19 cellular contexts compared by ENCODE assay signal in genomic region chr1:201281573-201281972, GRCh38. TPM values are rescaled to one million over a fixed set of nuclear protein-coding genes. Genes with fewer than 3 reads are reported as not detected.
"Had no signal": no experiment of that assay in that cellular context is flagged by ENCODE, and none has a peak within 500 bp of the region (broad histone marks: within the 10 kb centered on the region; RNA-seq: fewer than 3 reads in every experiment).

No MANE protein-coding gene starts in this region.

- H3K27me3 ChIP-seq: thyroid gland had no signal

- H3K9me3 ChIP-seq: thyroid gland, upper lobe of right lung had no signal

- H3K4me1 ChIP-seq: upper lobe of right lung had no signal

- H3K27ac ChIP-seq: thyroid gland, upper lobe of right lung, WERI-Rb-1 had no signal

- DNase-seq: activated CD4-positive, alpha-beta T cell treated with anti-CD3 and anti-CD28 coated beads, Interleukin-2, amount 50 U/mL, for 1 hour; activated CD4-positive, CD25-positive, alpha-beta regulatory T cell treated with anti-CD3 and anti-CD28 coated beads, Interleukin-2, amount 50 U/mL, for 72 hours; activated CD8-positive, alpha-beta T cell treated with anti-CD3 and anti-CD28 coated beads, Interleukin-2, amount 10 ng/mL, durations not matched to agents 7 days and 5 days; activated gamma-delta T cell treated with Interleukin-2 at 50 U/mL for 16 hours; cerebellar nuclear complex; foreskin fibroblast; kidney; naive thymus-derived CD4-positive, alpha-beta T cell; occipital lobe; retina; stimulated activated CD4-positive, alpha-beta T cell treated with anti-CD3 and anti-CD28 coated beads, Interleukin-4, amount 100 ng/mL, for 24 hours; stimulated activated naive CD4-positive, alpha-beta T cell treated with Interleukin-2 at 50 U/mL for 16 hours; thyroid gland; upper lobe of right lung; WERI-Rb-1 had no signal

- H3K36me3 ChIP-seq: thyroid gland, upper lobe of right lung, WERI-Rb-1 had no signal

- ATAC-seq: activated CD8-positive, alpha-beta T cell treated with anti-CD3 and anti-CD28 coated beads, Interleukin-2, amount 10 ng/mL, durations not matched to agents 7 days and 5 days; left lobe of liver; naive thymus-derived CD4-positive, alpha-beta T cell; upper lobe of right lung had no signal

- H3K4me3 ChIP-seq: thyroid gland, upper lobe of right lung had no signal

RNA-seq across cellular contexts. Expression of gene PKP1, which starts 1.7 kb away (rescaled TPM):
- total RNA-seq: activated CD8-positive, alpha-beta T cell treated with anti-CD3 and anti-CD28 coated beads, Interleukin-2, amount 10 ng/mL, durations not matched to agents 7 days and 5 days; lung microvascular endothelial cell; naive thymus-derived CD4-positive, alpha-beta T cell; neural crest cell; T-helper 2 cell treated with Interferon-gamma antibody and Interleukin-4, amounts not matched to agents 100 ng/mL and 5 ng/mL, for 36 hours had no signal
- polyA plus RNA-seq: naive thymus-derived CD4-positive, alpha-beta T cell had no signal
